In genomic region chr6:106746660-106747059, GRCh38 we compare ENCODE assay signal across 12 cellular contexts.
DNase-seq lines count a peak whose midpoint lies in the region; ATAC-seq, FAIRE-seq and TF ChIP-seq lines count a peak whose summit lies in the region.
"Had no signal": no experiment of that assay in that cellular context is flagged by ENCODE, and none has a peak within 500 bp of the region (broad histone marks: within the 10 kb centered on the region; RNA-seq: fewer than 3 reads in every experiment).

No MANE protein-coding gene starts in this region.

- TF ChIP-seq CTCF in bronchial epithelial cell (IDR thresholded peaks at IDR 0.05; ENCODE audit: insufficient read depth, low read length, severe bottlenecking) (no peak), mesothelial cell of epicardium (IDR thresholded peaks at IDR 0.05; ENCODE audit: unreplicated experiment) (no peak)

- no peak for ATAC-seq in HG02759 (IDR thresholded peaks at IDR 0.05; ENCODE audit: unreplicated experiment)
- no peak for ATAC-seq in GM21381 (IDR thresholded peaks at IDR 0.05; ENCODE audit: unreplicated experiment)
- ATAC-seq in activated T-helper 17 cell treated with anti-CD3 and anti-CD28 coated beads, Interleukin-2, amount 50 U/mL, for 72 hours (replicated peaks): no peak
- ATAC-seq: activated T-cell treated with anti-CD3 and anti-CD28 coated beads, Interleukin-2, amount 50 U/mL, for 72 hours; effector memory CD8-positive, alpha-beta T cell had no signal

- H3K4me1 Mint-ChIP-seq in mesothelial cell of epicardium: peaks cover 74% of the 10 kb centered on the region
- H3K4me1 Mint-ChIP-seq in activated T-helper 17 cell treated with anti-CD3 and anti-CD28 coated beads, Interleukin-2, amount 50 U/mL, for 72 hours: no peaks in the 10 kb centered on the region

- H3K36me3 Mint-ChIP-seq in mesothelial cell of epicardium: no peaks in the 10 kb centered on the region
- no peaks in the 10 kb centered on the region for H3K36me3 Mint-ChIP-seq in activated T-helper 17 cell treated with anti-CD3 and anti-CD28 coated beads, Interleukin-2, amount 50 U/mL, for 72 hours (ENCODE audit: low read depth)

- H3K9me3 Mint-ChIP-seq in mesothelial cell of epicardium: peaks cover 11% of the 10 kb centered on the region
- no peaks in the 10 kb centered on the region for H3K9me3 Mint-ChIP-seq in activated T-helper 17 cell treated with anti-CD3 and anti-CD28 coated beads, Interleukin-2, amount 50 U/mL, for 72 hours
- H3K9me3 Mint-ChIP-seq: activated T-cell treated with anti-CD3 and anti-CD28 coated beads, Interleukin-2, amount 50 U/mL, for 72 hours; effector memory CD8-positive, alpha-beta T cell had no signal

- FAIRE-seq in bronchial epithelial cell (lab: Jason Lieb, UNC): peak; percentile 58

- H3K36me3 ChIP-seq in bronchial epithelial cell (ENCODE audit: control insufficient read depth, insufficient read depth, low read length): no peaks in the 10 kb centered on the region

- no peaks in the 10 kb centered on the region for H3K27me3 ChIP-seq in bronchial epithelial cell (ENCODE audit: control insufficient read depth, insufficient read depth, low read length)

- H3K4me3 ChIP-seq in bronchial epithelial cell (ENCODE audit: low read depth, low read length): no peak overlapping the region

- no peaks in the 10 kb centered on the region for H3K27me3 Mint-ChIP-seq in mesothelial cell of epicardium (ENCODE audit: low read depth)
- H3K27me3 Mint-ChIP-seq in activated T-helper 17 cell treated with anti-CD3 and anti-CD28 coated beads, Interleukin-2, amount 50 U/mL, for 72 hours: peaks cover 17% of the 10 kb centered on the region
- H3K27me3 Mint-ChIP-seq: memory B cell had no signal

- DNase-seq in EL (peak; percentile 95), NCI-H2107 (lab: John Stamatoyannopoulos, UW) (peak; percentile 23), bronchial epithelial cell (ENCODE audit: low read depth) (peak; percentile 100), mesothelial cell of epicardium (ENCODE audit: low spot score in 2 of 2, unreplicated experiment in 2 of 2) (no peak), GOT3 (lab: John Stamatoyannopoulos, UW) (no peak)
- DNase-seq: activated T-cell treated with anti-CD3 and anti-CD28 coated beads, Interleukin-2, amount 50 U/mL, for 72 hours; effector memory CD8-positive, alpha-beta T cell; stimulated activated CD4-positive, alpha-beta T cell treated with anti-CD3 and anti-CD28 coated beads, Interleukin-1b, Interleukin-23, amount 100 ng/mL, for 48 hours had no signal

- peak overlapping the region; percentile 80 for H3K27ac Mint-ChIP-seq in mesothelial cell of epicardium
- H3K27ac Mint-ChIP-seq in activated T-helper 17 cell treated with anti-CD3 and anti-CD28 coated beads, Interleukin-2, amount 50 U/mL, for 72 hours: no peak overlapping the region
- H3K27ac Mint-ChIP-seq: activated T-cell treated with anti-CD3 and anti-CD28 coated beads, Interleukin-2, amount 50 U/mL, for 72 hours; effector memory CD8-positive, alpha-beta T cell; memory B cell had no signal

- no peak overlapping the region for H3K4me3 Mint-ChIP-seq in mesothelial cell of epicardium
- H3K4me3 Mint-ChIP-seq in activated T-helper 17 cell treated with anti-CD3 and anti-CD28 coated beads, Interleukin-2, amount 50 U/mL, for 72 hours: no peak overlapping the region
- H3K4me3 Mint-ChIP-seq: activated T-cell treated with anti-CD3 and anti-CD28 coated beads, Interleukin-2, amount 50 U/mL, for 72 hours; effector memory CD8-positive, alpha-beta T cell; memory B cell had no signal

Comparison
In these comparisons a context has a peak if more than half of its experiments do, and no peak if none do; other contexts are left out.
1. DNase-seq: peak in EL (single experiment), NCI-H2107 (single experiment) and bronchial epithelial cell (single experiment); none in mesothelial cell of epicardium (0 of 2) and GOT3 (single experiment).